8 cellular contexts compared by ENCODE assay signal in the genomic region with DNA sequence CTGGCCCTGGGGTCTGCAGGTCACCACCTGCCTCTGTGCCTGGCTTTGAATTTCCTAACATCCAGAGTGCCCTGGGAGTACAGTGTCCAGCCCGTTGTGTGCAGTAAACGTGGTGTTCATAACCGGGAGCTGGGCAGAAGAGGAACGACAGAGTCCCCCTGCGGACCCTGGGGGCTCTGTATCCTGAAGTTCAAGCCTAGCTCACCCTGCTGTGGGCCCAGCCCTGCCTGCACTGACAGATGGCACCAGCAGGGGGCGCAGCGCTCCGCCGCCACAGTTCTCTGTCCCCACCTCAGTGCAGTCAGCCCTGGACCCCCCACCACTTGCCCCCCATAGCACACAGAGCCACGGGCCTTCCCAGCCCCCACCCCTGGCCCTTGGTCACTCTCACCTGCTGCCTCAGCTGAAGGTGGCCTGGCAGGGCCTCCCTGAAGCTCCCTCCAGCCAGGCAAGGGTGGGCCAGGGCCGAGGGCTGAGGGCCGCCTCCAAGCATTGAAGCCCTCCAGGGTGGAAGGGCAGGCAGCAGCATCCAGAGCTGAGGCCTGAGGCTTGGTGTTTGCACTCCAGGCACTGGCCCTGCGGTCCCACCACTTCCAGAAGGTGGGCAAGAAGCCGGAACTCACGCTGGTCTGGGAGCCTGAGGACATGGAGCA. TPM values are rescaled to one million over a fixed set of nuclear protein-coding genes. Genes with fewer than 3 reads are reported as not detected.
DNase-seq lines count a peak whose midpoint lies in the region; ATAC-seq and TF ChIP-seq lines count a peak whose summit lies in the region.
"Not testable (repeated sequence)": the region's sequence is repeated elsewhere in the genome, so short reads cannot be mapped to it uniquely, and the experiment has no call there.

No MANE protein-coding gene starts in this region.

- ATAC-seq in SK-N-SH treated with all-trans-retinoic acid at 6 μM for 48 hours: peak; percentile 78
- ATAC-seq in effector memory CD8-positive, alpha-beta T cell (replicated peaks): peak; percentile 54

- not testable (repeated sequence) for H3K9me3 ChIP-seq in BLaER1, right atrium auricular region, suprapubic skin

- not testable (repeated sequence) for H3K27me3 Mint-ChIP-seq in effector memory CD8-positive, alpha-beta T cell; neural crest cell (ENCODE audit: low read depth)

- not testable (repeated sequence) for H3K4me1 Mint-ChIP-seq in effector memory CD8-positive, alpha-beta T cell (ENCODE audit: low read depth in 2 of 2); neural crest cell

- H3K4me2 ChIP-seq in BLaER1: not testable (repeated sequence)

- not testable (repeated sequence) for TF ChIP-seq POLR2A in suprapubic skin (IDR thresholded peaks at IDR 0.05)

- peaks cover 27% of the 10 kb centered on the region; the same call in 1 of the 2 replicates for H3K36me3 ChIP-seq in BLaER1
- not testable (repeated sequence) for H3K36me3 ChIP-seq in H7 (replicated peaks; ENCODE audit: control insufficient read depth, insufficient read depth, low read length); right atrium auricular region
- peaks cover 32% of the 10 kb centered on the region for H3K36me3 ChIP-seq in suprapubic skin

- H3K4me1 ChIP-seq in BLaER1: peaks cover 31% of the 10 kb centered on the region
- not testable (repeated sequence) for H3K4me1 ChIP-seq in right atrium auricular region, suprapubic skin

- peak; percentile 36 to 62 for TF ChIP-seq CTCF in right atrium auricular region (IDR thresholded peaks at IDR 0.05)
- peak; percentile 70 for TF ChIP-seq CTCF in neural crest cell (conservative IDR thresholded peaks at IDR 0.05)
- TF ChIP-seq CTCF in suprapubic skin (IDR thresholded peaks at IDR 0.05): peak in 1 of 2 donors; percentile 49

- H3K27ac ChIP-seq in BLaER1: 0 out of 2 replicates have a peak overlapping the region, but pooled peaks have one; percentile 42
- H3K27ac ChIP-seq in right atrium auricular region, suprapubic skin: not testable (repeated sequence)

- H4K20me1 ChIP-seq in BLaER1: not testable (repeated sequence)

- H3K27ac Mint-ChIP-seq in effector memory CD8-positive, alpha-beta T cell; neural crest cell (ENCODE audit: unreplicated experiment): not testable (repeated sequence)

- H3K4me3 ChIP-seq in BLaER1; H7 (ENCODE audit: insufficient read depth, low read depth, low read length); right atrium auricular region; suprapubic skin: not testable (repeated sequence)

- DNase-seq in H7: peak; percentile 80
- DNase-seq in activated effector memory CD4-positive, alpha-beta T cell treated with anti-CD3 and anti-CD28 coated beads, Interleukin-2, amount 50 U/mL, for 16 hours: peak; percentile 57
- not testable (repeated sequence) for DNase-seq in effector memory CD8-positive, alpha-beta T cell; right atrium auricular region (ENCODE audit: low spot score); neural crest cell (ENCODE audit: low read depth, low spot score)
- DNase-seq in suprapubic skin (ENCODE audit: low spot score in 2 of 2): peak; percentile 41 to 48

- H3K36me3 Mint-ChIP-seq in effector memory CD8-positive, alpha-beta T cell (ENCODE audit: insufficient read depth); neural crest cell (ENCODE audit: low read depth): not testable (repeated sequence)

- WGBS in suprapubic skin: 58% methylated on average over 11 of the region's 15 CpGs

- H3K27me3 ChIP-seq in BLaER1; H7 (ENCODE audit: control insufficient read depth, insufficient read depth, low read length); right atrium auricular region; suprapubic skin: not testable (repeated sequence)

- H3K4me3 Mint-ChIP-seq in effector memory CD8-positive, alpha-beta T cell; neural crest cell: not testable (repeated sequence)

- not testable (repeated sequence) for H3K9ac ChIP-seq in BLaER1

- not testable (repeated sequence) for H3K9me3 Mint-ChIP-seq in effector memory CD8-positive, alpha-beta T cell; neural crest cell

- TF ChIP-seq EP300 in suprapubic skin (IDR thresholded peaks at IDR 0.05): not testable (repeated sequence)

RNA-seq across cellular contexts. Expression of gene ALPP, which starts 43.2 kb away (rescaled TPM):
- 0.15 and 0.69 TPM in 2 replicates for total RNA-seq in H7 (2014; rRNA removed; shearing (Covaris generic))
- total RNA-seq in right atrium auricular region (not detected), neural crest cell (not detected in 2 replicates), suprapubic skin (not detected)
